In the genomic region with DNA sequence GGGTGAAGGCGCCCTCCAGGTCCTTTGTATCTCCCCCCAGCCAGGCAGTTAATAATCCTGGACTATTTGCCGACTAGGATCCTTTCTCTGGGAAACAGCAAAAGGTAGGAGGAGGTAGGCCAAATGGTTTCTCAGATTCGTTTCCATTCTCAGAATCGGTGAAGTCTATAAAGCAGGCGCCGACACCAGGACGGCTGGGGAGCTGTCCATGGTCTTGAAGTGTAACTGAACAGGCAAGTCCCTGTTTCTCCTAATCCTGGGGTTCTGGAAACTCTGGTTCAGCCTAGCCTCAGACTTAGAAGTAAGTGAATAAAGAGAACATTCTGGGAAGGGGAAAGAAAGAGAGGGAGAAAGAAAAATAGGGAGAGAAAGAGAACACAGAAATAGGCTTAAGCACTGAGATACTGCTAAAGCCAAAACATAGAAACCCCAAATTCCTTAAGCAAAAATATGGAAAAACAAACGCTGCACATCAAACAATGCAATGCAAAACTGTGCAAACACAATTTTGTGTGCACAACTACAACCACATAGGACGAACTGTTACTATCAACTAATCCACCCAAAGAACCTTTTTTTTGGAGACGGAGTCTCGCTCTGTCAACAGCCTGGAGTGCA, we compare ENCODE assay signal across 8 cellular contexts. TPM values are rescaled to one million over a fixed set of nuclear protein-coding genes. Genes with fewer than 3 reads are reported as not detected.
DNase-seq lines count a peak whose midpoint lies in the region; FAIRE-seq and TF ChIP-seq lines count a peak whose summit lies in the region.

No MANE protein-coding gene starts in this region.

- H3K79me1 ChIP-seq in trophoblast cell (ENCODE audit: low read length), result no peaks in the 10 kb centered on the region

- no peak overlapping the region for H3K4me3 Mint-ChIP-seq in endodermal cell

- DNase-seq in HAP-1 (ENCODE audit: low spot score in 2 of 2) (peak; percentile 25 to 85), SK-MEL-5 (ENCODE audit: low read depth, low spot score) (peak; percentile 54), endodermal cell (peak; percentile 93), trophoblast cell (peak; percentile 22 to 75), NCI-H2107 (lab: John Stamatoyannopoulos, UW) (no peak), SKM-1 (lab: John Stamatoyannopoulos, UW; ENCODE audit: unreplicated experiment) (no peak), GM12892 (ENCODE audit: insufficient read length) (no peak)
- no peak for DNase-seq in activated effector memory CD4-positive, alpha-beta T cell treated with Interleukin-2 at 50 U/mL for 16 hours

- H3K4me2 ChIP-seq in trophoblast cell (ENCODE audit: low read length), result no peak overlapping the region

- H2BK12ac ChIP-seq in trophoblast cell (ENCODE audit: low read length), result no peak overlapping the region

- H3K9ac ChIP-seq in endodermal cell (ENCODE audit: extremely low read depth, low read length, poor library complexity, severe bottlenecking) (no peak overlapping the region), trophoblast cell (ENCODE audit: low read length) (no peak overlapping the region)

- H3K27me3 ChIP-seq in HAP-1 (ENCODE audit: low read depth), result peaks cover 5% of the 10 kb centered on the region; the same call in 1 of the 2 replicates
- H3K27me3 ChIP-seq in endodermal cell (ENCODE audit: control insufficient read depth, insufficient read depth, low read length, poor library complexity, severe bottlenecking), result peaks cover 13% of the 10 kb centered on the region
- no peaks in the 10 kb centered on the region for H3K27me3 ChIP-seq in trophoblast cell (ENCODE audit: insufficient read depth, low read length)

- TF ChIP-seq CTCF in endodermal cell (conservative IDR thresholded peaks at IDR 0.05), result no peak

- no peak overlapping the region for H3K14ac ChIP-seq in trophoblast cell (ENCODE audit: low read length)

- no peak for TF ChIP-seq POLR2A in GM12892 (IDR thresholded peaks at IDR 0.05; ENCODE audit: low read depth, low read length)

- peaks cover 7% of the 10 kb centered on the region for H3K9me3 Mint-ChIP-seq in endodermal cell

- no peak overlapping the region for H2AFZ ChIP-seq in trophoblast cell (ENCODE audit: insufficient read depth, low read length, poor library complexity)

- H3K9me3 ChIP-seq in HAP-1 (no peaks in the 10 kb centered on the region), endodermal cell (ENCODE audit: control insufficient read depth, low read length) (no peaks in the 10 kb centered on the region), trophoblast cell (ENCODE audit: insufficient read depth, low read depth, low read length) (peaks cover 1% of the 10 kb centered on the region)

- WGBS in endodermal cell (ENCODE audit: insufficient coverage in 1 of 2, insufficient read length in 1 of 2), 2 experiments, result 39 to 42% methylated on average over 7 to 11 of the region's 11 CpGs
- no CpG with 5 or more reads among the region's 11 CpGs for WGBS in trophoblast cell (ENCODE audit: extremely low coverage, insufficient coverage, insufficient read length)

- H3K4me3 ChIP-seq in HAP-1, result no peak overlapping the region
- no peak overlapping the region for H3K4me3 ChIP-seq in endodermal cell (ENCODE audit: low read length)
- no peak overlapping the region for H3K4me3 ChIP-seq in trophoblast cell (ENCODE audit: low read depth, low read length)

- in situ Hi-C loops in HAP-1 (cut with MboI; ENCODE audit: low sequenced_read_pairs) (no loop called here), SK-MEL-5 (cut with HindIII; ENCODE audit: low pct_unique_long_range_greater_than_20kb, low sequenced_read_pairs) (no loop called here)

- H2BK5ac ChIP-seq in trophoblast cell (ENCODE audit: low read depth, low read length, poor library complexity), result no peak overlapping the region

- no peaks in the 10 kb centered on the region for H3K79me2 ChIP-seq in trophoblast cell (ENCODE audit: control insufficient read depth, insufficient read depth, low read length, poor library complexity)

- H3K36me3 ChIP-seq in HAP-1 (replicated peaks) (no peaks in the 10 kb centered on the region), endodermal cell (ENCODE audit: control insufficient read depth, insufficient read depth, low read length) (no peaks in the 10 kb centered on the region), trophoblast cell (ENCODE audit: control insufficient read depth in 1 of 2, insufficient read depth in 2 of 2, low read length in 2 of 2) (no peaks in the 10 kb centered on the region)

- no peak overlapping the region for H4K91ac ChIP-seq in trophoblast cell (ENCODE audit: low read depth, low read length)

- H2BK120ac ChIP-seq in trophoblast cell (ENCODE audit: insufficient read depth, low read length, poor library complexity), result no peak overlapping the region

- H4K12ac ChIP-seq in trophoblast cell (ENCODE audit: low read depth, low read length), result no peak overlapping the region

- H3K27me3 Mint-ChIP-seq in endodermal cell (ENCODE audit: insufficient read depth), result peaks cover 13% of the 10 kb centered on the region

- no peak overlapping the region for H2AK5ac ChIP-seq in trophoblast cell (ENCODE audit: low read length)

- H3K27ac ChIP-seq in endodermal cell (ENCODE audit: low read depth, low read length), result no peak overlapping the region
- H3K27ac ChIP-seq in trophoblast cell (ENCODE audit: low read depth, low read length), result no peak overlapping the region

- H3K27ac Mint-ChIP-seq in endodermal cell, result no peak overlapping the region

- no peak overlapping the region for H3K23ac ChIP-seq in trophoblast cell (ENCODE audit: low read length)

- H3K4me1 ChIP-seq in HAP-1 (no peaks in the 10 kb centered on the region), endodermal cell (ENCODE audit: control insufficient read depth, insufficient read depth, low read length) (no peaks in the 10 kb centered on the region), trophoblast cell (ENCODE audit: control insufficient read depth in 1 of 2, insufficient read depth in 2 of 2, low read length in 2 of 2) (no peaks in the 10 kb centered on the region)

- H3K18ac ChIP-seq in trophoblast cell (ENCODE audit: low read length), result no peak overlapping the region

- H3K4me1 Mint-ChIP-seq in endodermal cell, result no peaks in the 10 kb centered on the region

- no peak overlapping the region for H4K8ac ChIP-seq in trophoblast cell (ENCODE audit: low read depth, low read length)

- no peak overlapping the region for H3K4ac ChIP-seq in trophoblast cell (ENCODE audit: low read depth, low read length)

- no peak for FAIRE-seq in GM12892 (lab: Jason Lieb, UNC)

- H3K36me3 Mint-ChIP-seq in endodermal cell (ENCODE audit: low read depth), result no peaks in the 10 kb centered on the region

RNA-seq across cellular contexts. Expression of gene INA, which starts 11.1 kb away (rescaled TPM):
- total RNA-seq in SK-MEL-5 (2014; rRNA removed; shearing (Covaris generic)), result 0.37 and 0.56 TPM in 2 replicates
- 0.61 and 0.71 TPM in 2 replicates for polyA plus RNA-seq in SK-MEL-5 (2015; cell fraction: cytosol; rRNA removed)
- 0.22 TPM in 1 of 2 replicates, not detected in the other for polyA plus RNA-seq in SK-MEL-5 (2015; cell fraction: nucleus; rRNA removed)
- 1 to 10 TPM; 3.3 to 3.4 TPM for total RNA-seq in endodermal cell
- 37.4 TPM for polyA plus RNA-seq in endodermal cell (2013, experiment 1 of 2)
- 30.1 TPM for polyA plus RNA-seq in endodermal cell (2013, experiment 2 of 2)
- polyA plus RNA-seq in trophoblast cell (2013), result 3.1 and 3.4 TPM in 2 replicates
- 1.5 TPM for polyA plus RNA-seq in GM12892 (2012; ENCODE audit: missing spikeins)

RNA-seq across cellular contexts. Expression of gene RPEL1, which starts 20.1 kb away (rescaled TPM):
- 0.05 TPM in 1 of 2 replicates, not detected in the other for total RNA-seq in SK-MEL-5 (2014; rRNA removed; shearing (Covaris generic))
- polyA plus RNA-seq in SK-MEL-5 (2015; cell fraction: cytosol; rRNA removed), result 0.04 TPM in 2 replicates
- polyA plus RNA-seq in SK-MEL-5 (2015; cell fraction: nucleus; rRNA removed), result not detected in 2 replicates
- total RNA-seq in endodermal cell, result not detected
- not detected for polyA plus RNA-seq in endodermal cell (2013, experiment 1 of 2)
- polyA plus RNA-seq in endodermal cell (2013, experiment 2 of 2), result not detected
- polyA plus RNA-seq in trophoblast cell (2013), result not detected in 2 replicates
- polyA plus RNA-seq in GM12892 (2012; ENCODE audit: missing spikeins), result 0.11 TPM

Comparison
In these comparisons a context has a peak if more than half of its experiments do, and no peak if none do; other contexts are left out.
1. DNase-seq: peak in HAP-1 (2 of 2), SK-MEL-5 (single experiment), endodermal cell (single experiment) and trophoblast cell (2 of 2); none in activated effector memory CD4-positive, alpha-beta T cell treated with Interleukin-2 at 50 U/mL for 16 hours (single experiment), NCI-H2107 (single experiment), SKM-1 (single experiment) and GM12892 (single experiment).